In genomic region chr6:21022343-21023107, GRCh38 we compare ENCODE assay signal across 8 cellular contexts.
DNase-seq lines count a peak whose midpoint lies in the region; ATAC-seq and TF ChIP-seq lines count a peak whose summit lies in the region.

No MANE protein-coding gene starts in this region.

- peaks cover 25% of the 10 kb centered on the region for H3K4me1 ChIP-seq in body of pancreas
- H3K4me1 ChIP-seq in osteoblast (ENCODE audit: insufficient read depth, low read length): peaks cover 29% of the 10 kb centered on the region
- H3K4me1 ChIP-seq in esophagus muscularis mucosa: peaks cover 0 to 21% (median 11%) of the 10 kb centered on the region in 4 donors
- H3K4me1 ChIP-seq in naive thymus-derived CD4-positive, alpha-beta T cell (ENCODE audit: control insufficient read depth in 2 of 2, insufficient read depth in 2 of 2, low read length in 2 of 2): no peaks in the 10 kb centered on the region

- H3K4me3 Mint-ChIP-seq in naive thymus-derived CD4-positive, alpha-beta T cell: no peak overlapping the region

- H3K27me3 Mint-ChIP-seq in naive thymus-derived CD4-positive, alpha-beta T cell: no peaks in the 10 kb centered on the region

- no peaks in the 10 kb centered on the region for H3K4me1 Mint-ChIP-seq in naive thymus-derived CD4-positive, alpha-beta T cell

- peaks cover 12 to 57% (median 46%) of the 10 kb centered on the region in 5 donors for H3K36me3 Mint-ChIP-seq in naive thymus-derived CD4-positive, alpha-beta T cell

- peak; percentile 44 for DNase-seq in GM10248 (ENCODE audit: extremely low spot score)
- peak; percentile 44 to 63 (median 54) for DNase-seq in body of pancreas
- peak; percentile 62 for DNase-seq in osteoblast (ENCODE audit: insufficient read length, low spot score, missing footprints)
- DNase-seq in activated gamma-delta T cell (lab: John Stamatoyannopoulos, UW): no peak
- no peak for DNase-seq in esophagus muscularis mucosa (ENCODE audit: extremely low spot score)
- no peak for DNase-seq in naive thymus-derived CD4-positive, alpha-beta T cell

- intact Hi-C loops in body of pancreas (cut with DNase I) (no loop called here), esophagus muscularis mucosa (cut with DNase I) (no loop called here)
- intact Hi-C loops in naive thymus-derived CD4-positive, alpha-beta T cell (cut with micrococcal nuclease): no loop called here

- no peaks in the 10 kb centered on the region for H4K20me1 ChIP-seq in osteoblast (ENCODE audit: insufficient read depth, low read length)

- H3K9me3 Mint-ChIP-seq in naive thymus-derived CD4-positive, alpha-beta T cell: peaks cover 4 to 14% (median 7%) of the 10 kb centered on the region in 11 donors

- POLR2A ChIA-PET in GM10248 (lab: Yijun Ruan, JAX): interaction anchor here (0.6 to 1.0 kb wide), 3 partner anchors 158 to 574 kb away, joined by 3 to 5 read pairs (median 4); partner anchors contain the start of gene SOX4
- POLR2A ChIA-PET in naive thymus-derived CD4-positive, alpha-beta T cell (lab: Charles Lee): no interaction called here

- ATAC-seq in GM21786 (IDR thresholded peaks at IDR 0.05; ENCODE audit: unreplicated experiment): peak; percentile 92
- peak; percentile 85 for ATAC-seq in body of pancreas
- no peak for ATAC-seq in naive thymus-derived CD4-positive, alpha-beta T cell

- TF ChIP-seq POLR2A in body of pancreas (IDR thresholded peaks at IDR 0.05) (no peak), esophagus muscularis mucosa (IDR thresholded peaks at IDR 0.05; ENCODE audit: low read depth) (no peak)

- peak overlapping the region; percentile 52 to 83 (median 64) for H3K27ac ChIP-seq in body of pancreas
- H3K27ac ChIP-seq in osteoblast (ENCODE audit: low read depth, low read length): peak overlapping the region; percentile 63
- H3K27ac ChIP-seq in esophagus muscularis mucosa (replicated peaks in 1 of 4): no peak overlapping the region
- no peak overlapping the region for H3K27ac ChIP-seq in naive thymus-derived CD4-positive, alpha-beta T cell (ENCODE audit: low read depth, low read length)

- TF ChIP-seq CTCF in GM10248 (IDR thresholded peaks at IDR 0.05; ENCODE audit: control extremely low read depth, extremely low read depth, low read depth, missing control alignments) (no peak), body of pancreas (IDR thresholded peaks at IDR 0.05) (no peak), osteoblast (IDR thresholded peaks at IDR 0.05; ENCODE audit: extremely low read depth, low read depth, low read length) (no peak), esophagus muscularis mucosa (IDR thresholded peaks at IDR 0.05) (no peak)

- H3K36me3 ChIP-seq in body of pancreas (replicated peaks in 1 of 2; ENCODE audit: insufficient read depth in 1 of 2, low read depth in 2 of 2) (no peaks in the 10 kb centered on the region), osteoblast (ENCODE audit: insufficient read depth, low read length) (no peaks in the 10 kb centered on the region), esophagus muscularis mucosa (no peaks in the 10 kb centered on the region)
- no peaks in the 10 kb centered on the region for H3K36me3 ChIP-seq in naive thymus-derived CD4-positive, alpha-beta T cell (ENCODE audit: control insufficient read depth in 2 of 3, insufficient read depth in 3 of 3, low read length in 3 of 3)

- no peaks in the 10 kb centered on the region for H3K79me2 ChIP-seq in osteoblast (ENCODE audit: insufficient read depth, low read length)

- H3K27ac Mint-ChIP-seq in naive thymus-derived CD4-positive, alpha-beta T cell: peak overlapping the region in 1 of 9 donors; percentile 14

- TF ChIP-seq RAD21 in Ishikawa (IDR thresholded peaks at IDR 0.05; ENCODE audit: low read depth): no peak

- H3K4me2 ChIP-seq in osteoblast (ENCODE audit: insufficient read depth, low read length): peak overlapping the region; percentile 45

- H3K9me3 ChIP-seq in body of pancreas: no peaks in the 10 kb centered on the region
- no peaks in the 10 kb centered on the region for H3K9me3 ChIP-seq in osteoblast (ENCODE audit: low read depth, low read length)
- no peaks in the 10 kb centered on the region for H3K9me3 ChIP-seq in esophagus muscularis mucosa
- no peaks in the 10 kb centered on the region for H3K9me3 ChIP-seq in naive thymus-derived CD4-positive, alpha-beta T cell (ENCODE audit: control insufficient read depth in 2 of 3, low read length in 3 of 3)

- CTCF ChIA-PET in GM10248 (lab: Yijun Ruan, JAX): interaction anchor here (0.7 to 1.2 kb wide), 3 partner anchors 9 to 13 kb away, joined by 3 to 5 read pairs (median 3); no protein-coding TSS in a partner anchor
- CTCF ChIA-PET in naive thymus-derived CD4-positive, alpha-beta T cell (lab: Charles Lee): no interaction called here

- H2AFZ ChIP-seq in osteoblast (ENCODE audit: low read length): peak overlapping the region; percentile 61

- 53 to 62% methylated on average over 7 of the region's 7 CpGs for WGBS in body of pancreas, 2 donors
- WGBS in esophagus muscularis mucosa: 72% methylated on average over 7 of the region's 7 CpGs

- TF ChIP-seq EP300 in Ishikawa (IDR thresholded peaks at IDR 0.05; ENCODE audit: borderline replicate concordance) (no peak), esophagus muscularis mucosa (IDR thresholded peaks at IDR 0.05) (no peak)

- no peak overlapping the region for H3K4me3 ChIP-seq in body of pancreas
- H3K4me3 ChIP-seq in osteoblast (ENCODE audit: insufficient read depth, low read length): no peak overlapping the region
- H3K4me3 ChIP-seq in esophagus muscularis mucosa: no peak overlapping the region
- no peak overlapping the region for H3K4me3 ChIP-seq in naive thymus-derived CD4-positive, alpha-beta T cell (ENCODE audit: low read length)

- H3K27me3 ChIP-seq in body of pancreas (no peaks in the 10 kb centered on the region), osteoblast (ENCODE audit: insufficient read depth, low read length) (no peaks in the 10 kb centered on the region), esophagus muscularis mucosa (no peaks in the 10 kb centered on the region)
- H3K27me3 ChIP-seq in naive thymus-derived CD4-positive, alpha-beta T cell (ENCODE audit: control insufficient read depth in 2 of 2, insufficient read depth in 2 of 2, low read length in 2 of 2): no peaks in the 10 kb centered on the region

TF ChIP-seq in Ishikawa, 13 proteins besides CTCF, POLR2A, EP300 and RAD21:
- TF ChIP-seq TCF12 (IDR thresholded peaks at IDR 0.05; ENCODE audit: low read depth) (0 out of 2 replicates have a peak, but pooled peaks have one; percentile 25), FOXM1 (IDR thresholded peaks at IDR 0.05; ENCODE audit: borderline replicate concordance, low read depth) (no peak), NFIC (IDR thresholded peaks at IDR 0.05) (peak; percentile 12; the same call in 1 of the 2 replicates), TEAD4 (IDR thresholded peaks at IDR 0.05) (0 out of 2 replicates have a peak, but pooled peaks have one; percentile 22)
TF ChIP-seq in Ishikawa: peak in this region for 3.

Comparison
In these comparisons a context has a peak if more than half of its experiments do, and no peak if none do; other contexts are left out.
1. DNase-seq: peak in GM10248 (single experiment), body of pancreas (4 of 4) and osteoblast (single experiment); none in activated gamma-delta T cell (single experiment), esophagus muscularis mucosa (single experiment) and naive thymus-derived CD4-positive, alpha-beta T cell (0 of 9).
2. H3K27ac ChIP-seq: peak in body of pancreas (4 of 4) and osteoblast (single experiment); none in esophagus muscularis mucosa (0 of 4) and naive thymus-derived CD4-positive, alpha-beta T cell (single experiment).